ENCODE assay signal across 9 cellular contexts in the genomic region with DNA sequence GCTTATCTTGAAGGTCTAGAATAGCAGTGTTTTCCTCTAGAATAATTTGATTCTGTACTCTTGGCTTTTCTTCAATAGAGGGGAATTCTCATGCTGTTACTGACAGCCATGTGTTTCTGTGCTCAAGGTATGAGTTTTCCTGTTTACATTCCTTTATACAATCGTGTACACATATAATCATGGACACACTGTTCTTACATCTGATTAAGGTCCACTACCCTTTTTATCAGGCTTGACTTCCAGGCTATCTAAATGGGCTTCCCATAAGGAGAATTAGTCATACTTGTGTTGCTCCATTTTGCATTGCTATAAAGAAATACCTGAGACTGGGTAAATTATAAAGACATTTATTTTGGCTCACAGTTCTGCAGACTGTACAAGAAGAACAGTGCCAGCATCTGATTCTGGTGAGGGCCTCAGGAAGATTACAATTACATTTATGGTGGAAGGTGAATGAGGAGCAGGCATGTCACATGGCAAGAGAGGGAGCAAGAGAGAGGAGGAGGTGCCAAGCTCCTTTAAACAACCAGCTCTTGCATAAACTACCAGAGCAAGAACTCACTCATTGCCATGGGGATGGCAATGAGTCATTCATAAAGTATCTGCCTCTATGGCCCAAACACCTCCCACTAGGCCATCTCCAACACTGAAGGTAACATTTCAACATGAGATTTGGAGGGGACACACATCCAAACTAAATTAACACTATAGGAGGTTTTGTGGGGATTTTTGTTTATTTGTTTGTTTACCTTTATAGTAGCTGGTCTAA. TPM values are rescaled to one million over a fixed set of nuclear protein-coding genes. Genes with fewer than 3 reads are reported as not detected.
"Had no signal": no experiment of that assay in that cellular context is flagged by ENCODE, and none has a peak within 500 bp of the region (broad histone marks: within the 10 kb centered on the region; RNA-seq: fewer than 3 reads in every experiment).

No MANE protein-coding gene starts in this region.

RNA-seq across cellular contexts. Expression of a gene that starts 26.2 kb away (rescaled TPM):
- total RNA-seq: activated CD4-positive, alpha-beta T cell treated with anti-CD3 and anti-CD28 coated beads for 36 hours; ascending aorta; left lobe of liver; mammary epithelial cell; myocyte; spleen; thoracic aorta; ureter had no signal
- polyA plus RNA-seq: adipose tissue, mammary epithelial cell had no signal
